7 cellular contexts compared by ENCODE assay signal in the genomic region with DNA sequence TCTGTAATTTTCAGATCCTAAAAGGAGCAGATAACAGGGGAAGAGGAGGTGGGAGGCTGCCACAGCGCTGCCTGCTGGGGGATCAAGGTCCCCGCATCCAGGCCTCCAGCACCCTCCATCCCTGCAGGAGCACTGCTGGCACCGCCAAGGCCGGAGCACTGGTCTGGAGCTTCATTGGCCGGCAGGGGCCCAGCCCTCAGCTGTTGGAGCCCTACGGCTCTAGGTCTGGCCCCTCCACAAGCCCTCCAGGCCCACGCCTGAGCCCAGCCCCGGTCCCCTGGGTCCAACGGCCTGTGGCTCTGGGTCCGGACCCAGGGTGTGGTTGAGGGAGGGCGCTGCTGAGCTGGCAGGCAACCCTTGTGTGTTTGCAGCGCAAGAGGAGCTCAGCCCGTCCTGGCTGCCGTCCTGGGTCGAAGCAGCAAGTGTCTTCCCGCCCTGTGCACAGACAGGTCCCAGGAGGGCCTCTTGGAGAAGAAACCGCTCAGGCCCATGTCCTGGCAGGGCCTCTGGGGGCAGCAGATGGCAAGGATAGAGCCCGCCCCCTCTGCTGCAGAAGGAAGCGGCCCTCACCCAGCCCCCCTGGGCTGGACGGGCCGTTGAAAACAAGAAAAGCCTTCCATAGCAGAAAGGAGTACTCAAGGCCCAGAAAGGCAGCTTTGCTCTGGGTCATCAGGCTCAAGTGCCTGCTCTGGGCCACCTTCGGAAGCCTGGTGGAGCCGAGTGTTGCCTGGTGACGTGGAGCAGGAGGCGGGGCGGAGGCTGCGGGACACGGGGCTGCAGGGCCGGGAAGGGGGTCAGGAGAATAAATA.
A peak's percentile ranks its signal among the peaks of the same experiment; 100 is the strongest.
DNase-seq lines count a peak whose midpoint lies in the region; ATAC-seq, FAIRE-seq and TF ChIP-seq lines count a peak whose summit lies in the region.

No MANE protein-coding gene starts in this region.

- H3K4me3 Mint-ChIP-seq in nephron progenitor cell, result peak overlapping the region; percentile 70

- no peak for ATAC-seq in HG03025 (IDR thresholded peaks at IDR 0.05; ENCODE audit: low FRiP score, unreplicated experiment)

- H3K27ac Mint-ChIP-seq in nephron progenitor cell, result peak overlapping the region; percentile 77

- peaks cover 33% of the 10 kb centered on the region for H3K4me1 Mint-ChIP-seq in nephron progenitor cell

- H3K4me1 ChIP-seq in endocrine pancreas (ENCODE audit: control insufficient read depth, insufficient read depth, low read length), result no peaks in the 10 kb centered on the region

- FAIRE-seq in GM19239 (lab: Jason Lieb, UNC), result peak; percentile 68

- no peaks in the 10 kb centered on the region for H3K9me3 Mint-ChIP-seq in nephron progenitor cell

- peaks cover 5% of the 10 kb centered on the region for H3K36me3 Mint-ChIP-seq in nephron progenitor cell (ENCODE audit: low read depth)

- peak; percentile 45 for TF ChIP-seq CTCF in nephron progenitor cell (IDR thresholded peaks at IDR 0.05)

- H3K36me3 ChIP-seq in endocrine pancreas (ENCODE audit: control insufficient read depth, insufficient read depth, low read length), result no peaks in the 10 kb centered on the region

- H3K27me3 ChIP-seq in endocrine pancreas (ENCODE audit: control insufficient read depth, insufficient read depth, low read length), result no peaks in the 10 kb centered on the region

- peak overlapping the region; percentile 40 for H3K9ac ChIP-seq in endocrine pancreas (ENCODE audit: control insufficient read depth, insufficient read depth, low read length)

- H3K9me3 ChIP-seq in endocrine pancreas (ENCODE audit: control insufficient read depth, low read length), result no peaks in the 10 kb centered on the region

- no peaks in the 10 kb centered on the region for H3K27me3 Mint-ChIP-seq in nephron progenitor cell (ENCODE audit: low read depth, poor library complexity)

- peak; percentile 77 for DNase-seq in GM19239 (ENCODE audit: insufficient read length, low spot score)
- peak; percentile 29 to 85 for DNase-seq in NCI-H446 (lab: John Stamatoyannopoulos, UW)
- peak; percentile 61 for DNase-seq in nephron progenitor cell
- DNase-seq in T-helper 9 cell, result no peak
- DNase-seq in NCI-H526 (lab: John Stamatoyannopoulos, UW), result no peak

- H3K4me3 ChIP-seq in endocrine pancreas (ENCODE audit: control insufficient read depth, insufficient read depth, low read length), result no peak overlapping the region

Comparison
In these comparisons a context has a peak if more than half of its experiments do, and no peak if none do; other contexts are left out.
1. DNase-seq: peak in GM19239 (single experiment), NCI-H446 (2 of 2) and nephron progenitor cell (single experiment); none in T-helper 9 cell (single experiment) and NCI-H526 (0 of 2).